Comparison of ENCODE assay signal across 8 cellular contexts in genomic region chr6:39530201-39530759, GRCh38.
A peak's percentile ranks its signal among the peaks of the same experiment; 100 is the strongest.
DNase-seq lines count a peak whose midpoint lies in the region; ATAC-seq and TF ChIP-seq lines count a peak whose summit lies in the region.

No MANE protein-coding gene starts in this region.

- H3K4me2 ChIP-seq in GM23338: no peak overlapping the region

- H3K27ac ChIP-seq in A673 (ENCODE audit: low read depth, low read length, poor library complexity, severe bottlenecking) (no peak overlapping the region), thymus (ENCODE audit: low read depth) (peak overlapping the region; percentile 42), GM23338 (ENCODE audit: low read depth) (no peak overlapping the region)

- H3K4me3 Mint-ChIP-seq in GM23338: no peak overlapping the region
- no peak overlapping the region for H3K4me3 Mint-ChIP-seq in CD14-positive monocyte

- TF ChIP-seq CTCF in A673 (conservative IDR thresholded peaks at IDR 0.05; ENCODE audit: low read depth, low read length) (no peak), astrocyte of the spinal cord (IDR thresholded peaks at IDR 0.05; ENCODE audit: low read depth, low read length) (no peak), GM23338 (conservative IDR thresholded peaks at IDR 0.05; ENCODE audit: low read depth in 2 of 2) (no peak), CD14-positive monocyte (IDR thresholded peaks at IDR 0.05) (no peak)

- peaks cover 33% of the 10 kb centered on the region for H3K9me3 Mint-ChIP-seq in GM23338
- peaks cover 6 to 17% (median 12%) of the 10 kb centered on the region in 7 donors for H3K9me3 Mint-ChIP-seq in CD14-positive monocyte

- H3K36me3 Mint-ChIP-seq in GM23338 (ENCODE audit: low read depth) (peaks cover 35% of the 10 kb centered on the region), CD14-positive monocyte (no peaks in the 10 kb centered on the region)

- H3K27me3 Mint-ChIP-seq in GM23338 (ENCODE audit: insufficient read depth, low read depth, poor library complexity) (peaks cover 5% of the 10 kb centered on the region), CD14-positive monocyte (ENCODE audit: low read depth in 3 of 3) (peaks cover 0 to 4% (median 0%) of the 10 kb centered on the region in 3 donors)

- no peak overlapping the region for H3K27ac Mint-ChIP-seq in GM23338
- no peak overlapping the region for H3K27ac Mint-ChIP-seq in CD14-positive monocyte

- H3K27me3 ChIP-seq in A673 (replicated peaks; ENCODE audit: insufficient read depth, low read depth, low read length, poor library complexity): no peaks in the 10 kb centered on the region
- H3K27me3 ChIP-seq in thymus (ENCODE audit: control insufficient read depth, insufficient read depth): no peaks in the 10 kb centered on the region
- no peaks in the 10 kb centered on the region for H3K27me3 ChIP-seq in GM23338 (ENCODE audit: insufficient read depth)

- WGBS in thymus: 80% methylated on average over 4 of the region's 4 CpGs

- POLR2A ChIA-PET in A673 (lab: Charles Lee; ENCODE audit: low non-redundant PET): no interaction called here

- ATAC-seq in GM19023 (IDR thresholded peaks at IDR 0.05; ENCODE audit: unreplicated experiment): peak; percentile 97
- ATAC-seq in HG03066 (IDR thresholded peaks at IDR 0.05; ENCODE audit: low read depth, unreplicated experiment): peak; percentile 98
- ATAC-seq in GM23338: no peak

- no peaks in the 10 kb centered on the region for H3K36me3 ChIP-seq in A673 (ENCODE audit: insufficient read depth, low read length, poor library complexity, severe bottlenecking)
- no peaks in the 10 kb centered on the region for H3K36me3 ChIP-seq in thymus (ENCODE audit: control insufficient read depth, insufficient read depth)
- no peaks in the 10 kb centered on the region for H3K36me3 ChIP-seq in GM23338 (ENCODE audit: insufficient read depth)

- H3K9me3 ChIP-seq in A673 (ENCODE audit: low read depth, low read length, poor library complexity, severe bottlenecking) (no peaks in the 10 kb centered on the region), thymus (ENCODE audit: control insufficient read depth) (no peaks in the 10 kb centered on the region)

- H3K4me1 Mint-ChIP-seq in GM23338: peaks cover 5% of the 10 kb centered on the region; the same call in 1 of the 3 replicates
- peaks cover 4% of the 10 kb centered on the region for H3K4me1 Mint-ChIP-seq in CD14-positive monocyte

- peaks cover 12% of the 10 kb centered on the region; the same call in 1 of the 2 replicates for H3K9me2 ChIP-seq in GM23338 (ENCODE audit: insufficient read depth)

- no peaks in the 10 kb centered on the region for H3F3A ChIP-seq in GM23338 (replicated peaks; ENCODE audit: low read depth)

- H3K79me2 ChIP-seq in GM23338 (replicated peaks; ENCODE audit: insufficient read depth): no peaks in the 10 kb centered on the region

- H3K4me1 ChIP-seq in A673 (ENCODE audit: insufficient read depth, low read length, poor library complexity, severe bottlenecking) (no peaks in the 10 kb centered on the region), thymus (ENCODE audit: control insufficient read depth, insufficient read depth, low read length) (no peaks in the 10 kb centered on the region), GM23338 (ENCODE audit: insufficient read depth) (no peaks in the 10 kb centered on the region)

- H3K4me3 ChIP-seq in A673 (ENCODE audit: low read depth, low read length, poor library complexity, severe bottlenecking) (no peak overlapping the region), astrocyte of the spinal cord (ENCODE audit: low read depth, low read length) (no peak overlapping the region), thymus (ENCODE audit: low read length) (no peak overlapping the region), GM23338 (no peak overlapping the region)

- DNase-seq in A673 (ENCODE audit: low spot score): peak; percentile 30
- DNase-seq in astrocyte of the spinal cord (ENCODE audit: low read depth, low spot score): peak; percentile 66
- no peak for DNase-seq in GM23338 (ENCODE audit: low spot score)
- DNase-seq in effector CD8-positive, alpha-beta T cell (lab: John Stamatoyannopoulos, UW): no peak
- no peak for DNase-seq in CD14-positive monocyte (ENCODE audit: low spot score)

- CTCF ChIA-PET in A673 (lab: Charles Lee): no interaction called here

- in situ Hi-C loops in astrocyte of the spinal cord (cut with HindIII; ENCODE audit: low sequenced_read_pairs): no loop called here

- BruUV-seq in A673 (replicated peaks; lab: Mats Ljungman, UMichigan): no TSS peak

- no peaks in the 10 kb centered on the region for H4K20me1 ChIP-seq in GM23338 (replicated peaks; ENCODE audit: insufficient read depth)

- no peak overlapping the region for H2AFZ ChIP-seq in GM23338

- intact Hi-C loops in A673 (cut with micrococcal nuclease; ENCODE audit: unreplicated experiment) (no loop called here), CD14-positive monocyte (cut with micrococcal nuclease) (no loop called here)

TF ChIP-seq in GM23338, 12 proteins besides CTCF, POLR2A, EP300 and RAD21 (continues in another document):
- TF ChIP-seq STAT1 (IDR thresholded peaks at IDR 0.05; ENCODE audit: unreplicated experiment): no peak
- no peak for TF ChIP-seq REST (IDR thresholded peaks at IDR 0.05; ENCODE audit: unreplicated experiment)
- TF ChIP-seq EZH2phosphoT487 (IDR thresholded peaks at IDR 0.05; ENCODE audit: unreplicated experiment): no peak
- TF ChIP-seq ZNF331 (CRISPR knock-in tag; IDR thresholded peaks at IDR 0.05; ENCODE audit: low read depth): no peak

Comparison
In these comparisons a context has a peak if more than half of its experiments do, and no peak if none do; other contexts are left out.
1. DNase-seq: peak in A673 (single experiment) and astrocyte of the spinal cord (single experiment); none in GM23338 (single experiment), effector CD8-positive, alpha-beta T cell (single experiment) and CD14-positive monocyte (single experiment).